In genomic region chr10:92291921-92292860, GRCh38 we compare ENCODE assay signal across 8 cellular contexts. TPM values are rescaled to one million over a fixed set of nuclear protein-coding genes. Genes with fewer than 3 reads are reported as not detected.
DNase-seq lines count a peak whose midpoint lies in the region; ATAC-seq and TF ChIP-seq lines count a peak whose summit lies in the region.

No MANE protein-coding gene starts in this region.

- H2AFZ ChIP-seq in ACC112 (ENCODE audit: low read length, unreplicated experiment) = no peak overlapping the region

- peaks cover 6% of the 10 kb centered on the region for H3K4me1 ChIP-seq in ACC112 (ENCODE audit: control insufficient read depth, insufficient read depth, low read length, unreplicated experiment)
- H3K4me1 ChIP-seq in mononuclear cell (ENCODE audit: insufficient read depth, low read length) = peaks cover 28% of the 10 kb centered on the region

- TF ChIP-seq CTCF in GM12872 (IDR thresholded peaks at IDR 0.05; ENCODE audit: insufficient read depth, low read depth, low read length) = peak; percentile 67

- ATAC-seq in HG02970 (IDR thresholded peaks at IDR 0.05; ENCODE audit: low FRiP score, unreplicated experiment) = no peak

- H3K4me3 ChIP-seq in ACC112 (ENCODE audit: low read depth, low read length) (peak overlapping the region; percentile 91), mononuclear cell (ENCODE audit: low read length) (peak overlapping the region; percentile 97)

- no peaks in the 10 kb centered on the region for H3K9me3 Mint-ChIP-seq in stimulated activated naive CD8-positive, alpha-beta T cell treated with anti-CD3 and anti-CD28 coated beads, Interleukin-15, Interleukin-2, amounts not matched to agents 100 ng/mL and 50 ng/mL, for 24 hours

- peak overlapping the region; percentile 92 for H3K4me3 Mint-ChIP-seq in stimulated activated naive CD8-positive, alpha-beta T cell treated with anti-CD3 and anti-CD28 coated beads, Interleukin-15, Interleukin-2, amounts not matched to agents 100 ng/mL and 50 ng/mL, for 24 hours

- peaks cover 4% of the 10 kb centered on the region; the same call in 1 of the 2 replicates for H3K36me3 ChIP-seq in ACC112 (ENCODE audit: insufficient read depth, low read length)

- peak; percentile 3 for DNase-seq in NCI-H526 treated with DMSO at 0.1 percent for 48 hours (lab: John Stamatoyannopoulos, UW)
- DNase-seq in activated CD8-positive, alpha-beta memory T cell treated with anti-CD3 and anti-CD28 coated beads, Interleukin-2, amount 50 U/mL, for 4 hours = peak; percentile 26
- DNase-seq in epithelial cell of prostate (ENCODE audit: low read depth, low spot score) = no peak

- no peaks in the 10 kb centered on the region for H3K9me3 ChIP-seq in mononuclear cell (ENCODE audit: low read depth, low read length)

- no peaks in the 10 kb centered on the region for H3K27me3 Mint-ChIP-seq in stimulated activated naive CD8-positive, alpha-beta T cell treated with anti-CD3 and anti-CD28 coated beads, Interleukin-15, Interleukin-2, amounts not matched to agents 100 ng/mL and 50 ng/mL, for 24 hours

- H3K27ac Mint-ChIP-seq in stimulated activated naive CD8-positive, alpha-beta T cell treated with anti-CD3 and anti-CD28 coated beads, Interleukin-15, Interleukin-2, amounts not matched to agents 100 ng/mL and 50 ng/mL, for 24 hours = peak overlapping the region; percentile 58

- H3K27me3 ChIP-seq in ACC112 (ENCODE audit: insufficient read depth, low read length) (no peaks in the 10 kb centered on the region), mononuclear cell (ENCODE audit: insufficient read depth, low read length) (no peaks in the 10 kb centered on the region)

- H3K27ac ChIP-seq in ACC112 (ENCODE audit: low read depth, low read length) (peak overlapping the region; percentile 48), epithelial cell of prostate (peak overlapping the region; percentile 88)

- H3K4me1 Mint-ChIP-seq in stimulated activated naive CD8-positive, alpha-beta T cell treated with anti-CD3 and anti-CD28 coated beads, Interleukin-15, Interleukin-2, amounts not matched to agents 100 ng/mL and 50 ng/mL, for 24 hours (ENCODE audit: low read depth) = peaks cover 34% of the 10 kb centered on the region

- H3K79me2 ChIP-seq in ACC112 (ENCODE audit: control insufficient read depth, insufficient read depth, low read length, unreplicated experiment) = peaks cover 72% of the 10 kb centered on the region

- peaks cover 21% of the 10 kb centered on the region for H3K36me3 Mint-ChIP-seq in stimulated activated naive CD8-positive, alpha-beta T cell treated with anti-CD3 and anti-CD28 coated beads, Interleukin-15, Interleukin-2, amounts not matched to agents 100 ng/mL and 50 ng/mL, for 24 hours (ENCODE audit: low read depth)

RNA-seq across cellular contexts. Expression of gene MARCHF5, which starts 1.2 kb away (rescaled TPM):
- total RNA-seq in mononuclear cell = 24.1 TPM

RNA-seq across cellular contexts. Expression of gene CPEB3, which starts 1.3 kb away (rescaled TPM):
- 1.6 TPM for total RNA-seq in mononuclear cell
